In genomic region chr2:112255875-112256274, GRCh38 we compare ENCODE assay signal across 15 cellular contexts. TPM values are rescaled to one million over a fixed set of nuclear protein-coding genes. Genes with fewer than 3 reads are reported as not detected.
DNase-seq lines count a peak whose midpoint lies in the region; ATAC-seq and TF ChIP-seq lines count a peak whose summit lies in the region.
"Had no signal": no experiment of that assay in that cellular context is flagged by ENCODE, and none has a peak within 500 bp of the region (broad histone marks: within the 10 kb centered on the region; RNA-seq: fewer than 3 reads in every experiment).

No MANE protein-coding gene starts in this region.

- H3K79me2 ChIP-seq in DND-41 (ENCODE audit: insufficient read depth, low read length), result peaks cover 36% of the 10 kb centered on the region

- H3K4me1 ChIP-seq in BLaER1 (peaks cover 34% of the 10 kb centered on the region), DND-41 (ENCODE audit: insufficient read depth, low read length) (peaks cover 45% of the 10 kb centered on the region), prostate gland (replicated peaks) (peaks cover 6% of the 10 kb centered on the region)

- H3K27ac ChIP-seq in BLaER1, result no peak overlapping the region
- no peak overlapping the region for H3K27ac ChIP-seq in DND-41 (ENCODE audit: low read length)
- no peak overlapping the region for H3K27ac ChIP-seq in prostate gland

- H3K27ac Mint-ChIP-seq in dendritic cell treated with granulocyte-macrophage colony-stimulating factor and Interleukin-4, amounts not matched to agents 40 ng/mL and 50 ng/mL, for 4 days, result peak overlapping the region; percentile 91
- H3K27ac Mint-ChIP-seq: activated T-cell treated with anti-CD3 and anti-CD28 coated beads, Interleukin-2, amount 50 U/mL, for 24 hours had no signal

- H3K4me3 ChIP-seq in BLaER1 (no peak overlapping the region), DND-41 (ENCODE audit: low read depth in 1 of 2, low read length in 2 of 2) (no peak overlapping the region), prostate gland (no peak overlapping the region)

- no peak for TF ChIP-seq POLR2A in prostate gland (IDR thresholded peaks at IDR 0.05)

- H3K9me3 ChIP-seq in BLaER1 (0 out of 2 replicates have a peak, but pooled peaks cover 2% of the 10 kb centered on the region), DND-41 (ENCODE audit: insufficient read depth, low read length, severe bottlenecking) (no peaks in the 10 kb centered on the region), prostate gland (no peaks in the 10 kb centered on the region)
- H3K9me3 ChIP-seq: right atrium auricular region had no signal

- no peaks in the 10 kb centered on the region for H3K9me3 Mint-ChIP-seq in dendritic cell treated with granulocyte-macrophage colony-stimulating factor and Interleukin-4, amounts not matched to agents 40 ng/mL and 50 ng/mL, for 4 days
- H3K9me3 Mint-ChIP-seq: activated T-cell treated with anti-CD3 and anti-CD28 coated beads, Interleukin-2, amount 50 U/mL, for 24 hours had no signal

- peak overlapping the region; percentile 84; the same call in 1 of the 2 replicates for H2AFZ ChIP-seq in DND-41 (ENCODE audit: low read depth, low read length)

- H3K9ac ChIP-seq in BLaER1, result no peak overlapping the region
- no peak overlapping the region for H3K9ac ChIP-seq in DND-41 (ENCODE audit: low read depth, low read length)

- H4K20me1 ChIP-seq in BLaER1 (peaks cover 8% of the 10 kb centered on the region; the same call in 1 of the 2 replicates), DND-41 (ENCODE audit: insufficient read depth, low read length) (no peaks in the 10 kb centered on the region)

- no peak overlapping the region for H3K4me3 Mint-ChIP-seq in dendritic cell treated with granulocyte-macrophage colony-stimulating factor and Interleukin-4, amounts not matched to agents 40 ng/mL and 50 ng/mL, for 4 days
- H3K4me3 Mint-ChIP-seq: activated T-cell treated with anti-CD3 and anti-CD28 coated beads, Interleukin-2, amount 50 U/mL, for 24 hours had no signal

- intact Hi-C loops in dendritic cell treated with granulocyte-macrophage colony-stimulating factor and Interleukin-4, amounts not matched to agents 40 ng/mL and 50 ng/mL, for 4 days (cut with micrococcal nuclease), result loop anchor here (2.0 to 10.0 kb wide), 2 partner anchors 19 to 201 kb away; partner anchors contain the start of genes TMEM87B and ZC3H6
- intact Hi-C loops in prostate gland (cut with DNase I), result loop anchor here (5.0 to 10.0 kb wide), 4 partner anchors 131 to 326 kb away; partner anchors contain the start of genes CHCHD5, RGPD8 and TMEM87B

- peaks cover 10% of the 10 kb centered on the region; the same call in 1 of the 2 replicates for H3K36me3 ChIP-seq in BLaER1
- 0 out of 2 replicates have a peak, but pooled peaks cover 2% of the 10 kb centered on the region for H3K36me3 ChIP-seq in DND-41 (ENCODE audit: insufficient read depth, low read length)
- H3K36me3 ChIP-seq in prostate gland, result no peaks in the 10 kb centered on the region
- H3K36me3 ChIP-seq: right atrium auricular region had no signal

- DNase-seq in DND-41 (no peak), NOMO-1 (lab: John Stamatoyannopoulos, UW; ENCODE audit: unreplicated experiment in 2 of 2) (peak; percentile 48 to 77), prostate gland (ENCODE audit: low spot score) (no peak), NCI-H1105 treated with DMSO at 0.1 percent for 48 hours (lab: John Stamatoyannopoulos, UW) (no peak), inferior parietal cortex (ENCODE audit: extremely low spot score) (no peak)
- no peak for DNase-seq in effector CD8-positive, alpha-beta T cell (lab: John Stamatoyannopoulos, UW)
- DNase-seq: activated T-cell treated with anti-CD3 and anti-CD28 coated beads, Interleukin-2, amount 50 U/mL, for 24 hours; amniotic stem cell; hypothalamus; NCI-H187 treated with DMSO at 0.1 percent for 48 hours; SHP77 treated with DMSO at 0.1 percent for 48 hours; stimulated activated CD4-positive, alpha-beta T cell treated with anti-CD3 and anti-CD28 coated beads, Interleukin-4, amount 100 ng/mL, for 1 hour had no signal

- H3K27me3 ChIP-seq in BLaER1 (no peaks in the 10 kb centered on the region), DND-41 (ENCODE audit: insufficient read depth, low read length, poor library complexity) (no peaks in the 10 kb centered on the region), prostate gland (replicated peaks; ENCODE audit: insufficient read depth) (no peaks in the 10 kb centered on the region)
- H3K27me3 ChIP-seq: right atrium auricular region had no signal

- H3K36me3 Mint-ChIP-seq in dendritic cell treated with granulocyte-macrophage colony-stimulating factor and Interleukin-4, amounts not matched to agents 40 ng/mL and 50 ng/mL, for 4 days (ENCODE audit: low read depth), result no peaks in the 10 kb centered on the region

- 0 out of 2 replicates have a peak overlapping the region, but pooled peaks have one; percentile 8 for H3K4me2 ChIP-seq in BLaER1
- peak overlapping the region; percentile 83 for H3K4me2 ChIP-seq in DND-41 (ENCODE audit: insufficient read depth, low read length)

- no peak for ATAC-seq in DND-41 (ENCODE audit: insufficient read depth, low read depth)

- no peak for TF ChIP-seq CTCF in DND-41 (IDR thresholded peaks at IDR 0.05; ENCODE audit: borderline replicate concordance, extremely low read depth, low read length, poor library complexity, severe bottlenecking)
- no peak for TF ChIP-seq CTCF in prostate gland (IDR thresholded peaks at IDR 0.05)

- H3K4me1 Mint-ChIP-seq in dendritic cell treated with granulocyte-macrophage colony-stimulating factor and Interleukin-4, amounts not matched to agents 40 ng/mL and 50 ng/mL, for 4 days (ENCODE audit: low read depth), result peaks cover 41% of the 10 kb centered on the region

- WGBS in prostate gland, result 89% methylated on average over 2 of the region's 2 CpGs

- peaks cover 4% of the 10 kb centered on the region for H3K27me3 Mint-ChIP-seq in dendritic cell treated with granulocyte-macrophage colony-stimulating factor and Interleukin-4, amounts not matched to agents 40 ng/mL and 50 ng/mL, for 4 days
- H3K27me3 Mint-ChIP-seq: activated T-cell treated with anti-CD3 and anti-CD28 coated beads, Interleukin-2, amount 50 U/mL, for 24 hours had no signal

RNA-seq across cellular contexts. Expression of gene ZC3H8, which starts 1.0 kb away (rescaled TPM):
- 1 to 10 TPM; 3.3 to 4.9 TPM for total RNA-seq in prostate gland

RNA-seq across cellular contexts. Expression of gene ZC3H6, which starts 19.5 kb away (rescaled TPM):
- total RNA-seq in prostate gland, result 10 to 100 TPM; 10.2 to 10.5 TPM

Comparison
In these comparisons a context has a peak if more than half of its experiments do, and no peak if none do; other contexts are left out.
1. DNase-seq: peak in NOMO-1 (2 of 2); none in DND-41 (single experiment), prostate gland (single experiment), NCI-H1105 treated with DMSO at 0.1 percent for 48 hours (single experiment), inferior parietal cortex (single experiment) and effector CD8-positive, alpha-beta T cell (single experiment).